Comparison of ENCODE assay signal across 16 cellular contexts in the genomic region with DNA sequence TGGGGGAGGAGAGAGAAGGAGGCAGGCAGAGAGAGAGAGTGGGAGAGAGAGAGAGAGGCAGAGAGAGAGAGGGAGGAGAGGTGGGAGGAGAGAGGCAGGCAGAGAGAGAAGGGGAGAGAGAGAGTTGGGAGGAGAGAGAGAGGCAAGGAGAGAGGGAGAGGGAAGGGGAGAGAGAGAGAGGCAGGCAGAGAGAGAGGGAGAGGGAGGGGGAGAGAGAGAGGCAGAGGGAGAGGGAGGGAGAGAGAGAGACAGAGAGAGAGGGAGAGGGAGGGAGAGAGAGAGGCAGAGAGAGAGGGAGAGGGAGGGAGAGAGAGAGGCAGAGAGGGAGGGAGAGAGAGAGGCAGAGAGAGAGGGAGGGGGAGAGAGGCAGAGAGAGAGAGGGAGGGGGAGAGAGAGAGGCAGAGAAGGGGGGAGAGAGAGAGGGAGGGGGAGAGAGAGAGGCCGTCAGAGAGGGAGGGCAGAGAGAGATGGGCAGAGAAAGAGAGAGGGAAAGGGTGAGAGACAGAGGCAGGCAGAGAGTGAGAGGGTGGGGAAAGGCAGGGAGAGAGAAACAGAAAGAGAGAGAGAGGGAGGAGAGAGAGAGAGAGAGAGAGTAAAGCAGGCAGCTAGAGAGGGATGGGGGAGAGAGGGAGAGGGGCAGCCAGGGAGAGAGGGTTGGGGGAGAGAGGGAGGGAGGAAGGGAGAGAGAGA.
A peak's percentile ranks its signal among the peaks of the same experiment; 100 is the strongest.
DNase-seq lines count a peak whose midpoint lies in the region; TF ChIP-seq lines count a peak whose summit lies in the region.
"Had no signal": no experiment of that assay in that cellular context is flagged by ENCODE, and none has a peak within 500 bp of the region (broad histone marks: within the 10 kb centered on the region; RNA-seq: fewer than 3 reads in every experiment).

No MANE protein-coding gene starts in this region.

- peaks cover 60% of the 10 kb centered on the region for H3K4me1 Mint-ChIP-seq in brain
- peaks cover 28% of the 10 kb centered on the region for H3K4me1 Mint-ChIP-seq in glutamatergic neuron (ENCODE audit: low read depth, unreplicated experiment)
- H3K4me1 Mint-ChIP-seq: CD14-positive monocyte had no signal

- DNase-seq in DMS79 treated with DMSO at 0.1 percent for 48 hours (lab: John Stamatoyannopoulos, UW) = peak; percentile 10
- no peak for DNase-seq in DMS79 (lab: John Stamatoyannopoulos, UW)
- no peak for DNase-seq in glutamatergic neuron
- DNase-seq in NK-92 treated with Interleukin-12 subunit alpha and Interleukin-12 subunit beta, amount 100 ng/mL, for 24 hours (lab: John Stamatoyannopoulos, UW) = no peak
- DNase-seq in GM10248 (ENCODE audit: extremely low spot score) = no peak
- DNase-seq in HAP-1 (ENCODE audit: low spot score in 2 of 2) = no peak
- DNase-seq: COR-L47, DMS53, Karpas-422, NCI-H1105 treated with DMSO at 0.1 percent for 48 hours, NCI-H187 treated with DMSO at 0.1 percent for 48 hours, SIG-M5 had no signal

- H3K36me3 ChIP-seq in HAP-1 (replicated peaks) = no peaks in the 10 kb centered on the region

- CTCF ChIA-PET in GM10248 (lab: Yijun Ruan, JAX) = no interaction called here

- POLR2A ChIA-PET in GM10248 (lab: Yijun Ruan, JAX) = no interaction called here

- H3K9me3 Mint-ChIP-seq in brain (peaks cover 0 to 2% (median 0%) of the 10 kb centered on the region in 5 experiments), glutamatergic neuron (ENCODE audit: unreplicated experiment) (peaks cover 1% of the 10 kb centered on the region)

- H3K36me3 Mint-ChIP-seq in brain = no peaks in the 10 kb centered on the region
- H3K36me3 Mint-ChIP-seq in glutamatergic neuron (ENCODE audit: unreplicated experiment) = peaks cover 11% of the 10 kb centered on the region
- H3K36me3 Mint-ChIP-seq: CD14-positive monocyte had no signal

- no peak overlapping the region for H3K4me3 ChIP-seq in HAP-1

- no peaks in the 10 kb centered on the region for H3K27me3 ChIP-seq in HAP-1 (ENCODE audit: low read depth)

- peaks cover 9% of the 10 kb centered on the region for H3K27me3 Mint-ChIP-seq in brain
- H3K27me3 Mint-ChIP-seq in glutamatergic neuron (ENCODE audit: unreplicated experiment) = peaks cover 6% of the 10 kb centered on the region

- peak overlapping the region; percentile 65 for H3K27ac ChIP-seq in temporal lobe (ENCODE audit: low read depth, low read length)
- H3K27ac ChIP-seq: 22Rv1 had no signal

- H3K27ac Mint-ChIP-seq in brain (peak overlapping the region; percentile 0 to 96 (median 95)), glutamatergic neuron (ENCODE audit: unreplicated experiment) (peak overlapping the region; percentile 48)

- in situ Hi-C loops in HAP-1 (cut with MboI; ENCODE audit: low sequenced_read_pairs) = no loop called here

- no peaks in the 10 kb centered on the region for H3K9me3 ChIP-seq in HAP-1

- H3K4me1 ChIP-seq in HAP-1 = no peaks in the 10 kb centered on the region

- TF ChIP-seq CTCF in brain (conservative IDR thresholded peaks at IDR 0.05) (no peak), glutamatergic neuron (IDR thresholded peaks at IDR 0.05; ENCODE audit: partially characterized antibody, unreplicated experiment) (no peak), GM10248 (IDR thresholded peaks at IDR 0.05; ENCODE audit: control extremely low read depth, extremely low read depth, low read depth, missing control alignments) (no peak)

- H3K4me3 Mint-ChIP-seq in brain = peak overlapping the region in 4 of 5 experiments; percentile 22 to 39 (median 34)
- H3K4me3 Mint-ChIP-seq in glutamatergic neuron (ENCODE audit: unreplicated experiment) = peak overlapping the region; percentile 47
- H3K4me3 Mint-ChIP-seq: CD14-positive monocyte had no signal
